In the genomic region with DNA sequence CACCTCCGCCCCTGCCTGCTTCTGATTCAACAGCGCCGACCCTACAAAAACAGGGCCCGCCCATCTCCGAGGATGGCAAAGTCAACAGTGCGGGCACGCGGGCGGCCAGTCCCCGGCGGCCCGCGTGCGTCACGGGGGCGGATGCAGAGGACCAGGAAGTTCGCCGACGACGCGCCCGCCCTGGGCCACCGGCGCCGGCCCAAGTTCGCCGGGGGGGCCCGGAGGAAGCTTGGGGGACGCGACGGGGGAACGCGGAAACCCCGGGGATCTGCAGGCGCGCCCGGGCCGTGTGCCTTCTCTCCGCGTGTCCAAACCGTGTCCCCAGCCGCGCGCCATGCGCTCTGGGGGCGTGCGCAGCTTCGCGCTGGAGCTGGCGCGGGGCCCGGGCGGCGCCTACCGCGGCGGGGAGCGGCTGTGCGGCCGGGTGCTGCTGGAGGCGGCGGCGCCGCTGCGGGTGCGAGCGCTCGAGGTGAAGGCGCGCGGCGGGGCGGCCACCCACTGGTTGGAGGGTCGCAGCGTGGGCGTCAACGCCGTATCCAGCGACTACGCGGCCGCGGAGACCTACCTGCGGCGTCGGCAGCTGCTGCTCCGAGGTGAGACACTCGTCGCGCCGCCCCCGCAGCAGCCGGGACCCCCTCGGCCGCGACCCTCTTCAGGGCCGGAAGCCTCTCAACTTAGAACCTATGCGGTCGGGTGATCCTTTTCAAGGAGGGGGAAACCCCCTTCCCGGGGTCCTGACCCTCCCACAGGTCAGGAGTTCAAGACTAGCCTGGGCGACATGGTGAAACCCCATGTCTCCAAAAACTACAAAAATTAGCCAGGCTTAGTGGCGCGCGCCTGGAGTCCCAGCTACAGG, we compare ENCODE assay signal across 8 cellular contexts. TPM values are rescaled to one million over a fixed set of nuclear protein-coding genes. Genes with fewer than 3 reads are reported as not detected.
A peak's percentile ranks its signal among the peaks of the same experiment; 100 is the strongest.
DNase-seq lines count a peak whose midpoint lies in the region; ATAC-seq, FAIRE-seq and TF ChIP-seq lines count a peak whose summit lies in the region.

No MANE protein-coding gene starts in this region.

- ATAC-seq in WTC11 = peak; percentile 39

- H3K36me3 ChIP-seq in GM06990 (ENCODE audit: control insufficient read depth, insufficient read depth, low read length) (no peaks in the 10 kb centered on the region), bronchial epithelial cell (ENCODE audit: control insufficient read depth, insufficient read depth, low read length) (no peaks in the 10 kb centered on the region)

- H3K9me3 Mint-ChIP-seq in WTC11 = no peaks in the 10 kb centered on the region

- CTCF ChIA-PET in WTC11 (lab: Charles Lee) = interaction anchor here (0.6 to 2.3 kb wide), 9 partner anchors 53 to 324 kb away, joined by 3 to 11 read pairs (median 4); a partner anchor contains a TSS

- peaks cover 6% of the 10 kb centered on the region for H3K4me1 Mint-ChIP-seq in WTC11

- no peak overlapping the region for H3K27ac Mint-ChIP-seq in WTC11

- H3K27me3 Mint-ChIP-seq in WTC11 (ENCODE audit: low read depth) = peaks cover 49% of the 10 kb centered on the region

- H3K4me3 Mint-ChIP-seq in WTC11 = peak overlapping the region; percentile 71

- H3K36me3 Mint-ChIP-seq in WTC11 = no peaks in the 10 kb centered on the region

- POLR2A ChIA-PET in WTC11 (lab: Charles Lee) = no interaction called here

- no peaks in the 10 kb centered on the region for H3K27me3 ChIP-seq in GM06990 (replicated peaks; ENCODE audit: control insufficient read depth, insufficient read depth, low read length)
- H3K27me3 ChIP-seq in bronchial epithelial cell (ENCODE audit: control insufficient read depth, insufficient read depth, low read length) = no peaks in the 10 kb centered on the region

- DNase-seq in GM06990 (ENCODE audit: extremely low read depth, insufficient read length) (peak; percentile 91), HFF-Myc (ENCODE audit: extremely low read depth, low read depth) (no peak), NCI-H1694 treated with DMSO at 0.1 percent for 48 hours (lab: John Stamatoyannopoulos, UW) (peak; percentile 36), WTC11 (ENCODE audit: low spot score) (peak; percentile 63), bronchial epithelial cell (ENCODE audit: low read depth) (peak; percentile 66), islet precursor cell (peak; percentile 79), NCI-H187 (lab: John Stamatoyannopoulos, UW) (no peak)
- peak; percentile 79 to 85 for DNase-seq in stimulated activated CD4-positive, alpha-beta T cell treated with anti-CD3 and anti-CD28 coated beads, Interleukin-15, amount 100 ng/mL, for 1 hour (ENCODE audit: low read depth in 1 of 2, low spot score in 1 of 2)

- FAIRE-seq in bronchial epithelial cell (lab: Jason Lieb, UNC) = no peak

- H3K4me3 ChIP-seq in GM06990 (replicated peaks; ENCODE audit: low read depth, low read length) (peak overlapping the region; percentile 69), HFF-Myc (replicated peaks; ENCODE audit: low read depth, low read length) (peak overlapping the region; percentile 63), bronchial epithelial cell (ENCODE audit: low read depth, low read length) (peak overlapping the region; percentile 85)

- TF ChIP-seq CTCF in GM06990 (IDR thresholded peaks at IDR 0.05; ENCODE audit: insufficient read depth, low read length, poor library complexity, severe bottlenecking) (no peak), HFF-Myc (IDR thresholded peaks at IDR 0.05; ENCODE audit: low read depth, low read length, missing control alignments) (no peak), WTC11 (IDR thresholded peaks at IDR 0.05) (no peak), bronchial epithelial cell (IDR thresholded peaks at IDR 0.05; ENCODE audit: insufficient read depth, low read length, severe bottlenecking) (no peak)

TF ChIP-seq in WTC11, 78 proteins besides CTCF, POLR2A, EP300 and RAD21 (continues in another document):
- TF ChIP-seq, protein P1, sequence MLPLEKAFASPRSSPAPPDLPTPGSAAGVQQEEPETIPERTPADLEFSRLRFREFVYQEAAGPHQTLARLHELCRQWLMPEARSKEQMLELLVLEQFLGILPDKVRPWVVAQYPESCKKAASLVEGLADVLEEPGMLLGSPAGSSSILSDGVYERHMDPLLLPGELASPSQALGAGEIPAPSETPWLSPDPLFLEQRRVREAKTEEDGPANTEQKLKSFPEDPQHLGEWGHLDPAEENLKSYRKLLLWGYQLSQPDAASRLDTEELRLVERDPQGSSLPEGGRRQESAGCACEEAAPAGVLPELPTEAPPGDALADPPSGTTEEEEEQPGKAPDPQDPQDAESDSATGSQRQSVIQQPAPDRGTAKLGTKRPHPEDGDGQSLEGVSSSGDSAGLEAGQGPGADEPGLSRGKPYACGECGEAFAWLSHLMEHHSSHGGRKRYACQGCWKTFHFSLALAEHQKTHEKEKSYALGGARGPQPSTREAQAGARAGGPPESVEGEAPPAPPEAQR (CRISPR knock-in tag; IDR thresholded peaks at IDR 0.05) = no peak
- TF ChIP-seq, protein P2, sequence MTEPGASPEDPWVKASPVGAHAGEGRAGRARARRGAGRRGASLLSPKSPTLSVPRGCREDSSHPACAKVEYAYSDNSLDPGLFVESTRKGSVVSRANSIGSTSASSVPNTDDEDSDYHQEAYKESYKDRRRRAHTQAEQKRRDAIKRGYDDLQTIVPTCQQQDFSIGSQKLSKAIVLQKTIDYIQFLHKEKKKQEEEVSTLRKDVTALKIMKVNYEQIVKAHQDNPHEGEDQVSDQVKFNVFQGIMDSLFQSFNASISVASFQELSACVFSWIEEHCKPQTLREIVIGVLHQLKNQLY (CRISPR knock-in tag; IDR thresholded peaks at IDR 0.05) = no peak
- no peak for TF ChIP-seq NFYB (CRISPR knock-in tag; conservative IDR thresholded peaks at IDR 0.05; ENCODE audit: low read depth)
- TF ChIP-seq NFE2L1 (CRISPR knock-in tag; IDR thresholded peaks at IDR 0.05) = 0 out of 2 replicates have a peak, but pooled peaks have one; percentile 37
- TF ChIP-seq, protein P3, sequence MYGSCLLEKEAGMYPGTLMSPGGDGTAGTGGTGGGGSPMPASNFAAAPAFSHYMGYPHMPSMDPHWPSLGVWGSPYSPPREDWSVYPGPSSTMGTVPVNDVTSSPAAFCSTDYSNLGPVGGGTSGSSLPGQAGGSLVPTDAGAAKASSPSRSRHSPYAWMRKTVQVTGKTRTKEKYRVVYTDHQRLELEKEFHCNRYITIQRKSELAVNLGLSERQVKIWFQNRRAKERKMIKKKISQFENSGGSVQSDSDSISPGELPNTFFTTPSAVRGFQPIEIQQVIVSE (CRISPR knock-in tag; IDR thresholded peaks at IDR 0.05; ENCODE audit: borderline replicate concordance) = no peak
- TF ChIP-seq, protein P4, sequence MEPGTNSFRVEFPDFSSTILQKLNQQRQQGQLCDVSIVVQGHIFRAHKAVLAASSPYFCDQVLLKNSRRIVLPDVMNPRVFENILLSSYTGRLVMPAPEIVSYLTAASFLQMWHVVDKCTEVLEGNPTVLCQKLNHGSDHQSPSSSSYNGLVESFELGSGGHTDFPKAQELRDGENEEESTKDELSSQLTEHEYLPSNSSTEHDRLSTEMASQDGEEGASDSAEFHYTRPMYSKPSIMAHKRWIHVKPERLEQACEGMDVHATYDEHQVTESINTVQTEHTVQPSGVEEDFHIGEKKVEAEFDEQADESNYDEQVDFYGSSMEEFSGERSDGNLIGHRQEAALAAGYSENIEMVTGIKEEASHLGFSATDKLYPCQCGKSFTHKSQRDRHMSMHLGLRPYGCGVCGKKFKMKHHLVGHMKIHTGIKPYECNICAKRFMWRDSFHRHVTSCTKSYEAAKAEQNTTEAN (CRISPR knock-in tag; IDR thresholded peaks at IDR 0.05) = peak; percentile 83; the same call in 1 of the 2 replicates
- TF ChIP-seq, protein P5, sequence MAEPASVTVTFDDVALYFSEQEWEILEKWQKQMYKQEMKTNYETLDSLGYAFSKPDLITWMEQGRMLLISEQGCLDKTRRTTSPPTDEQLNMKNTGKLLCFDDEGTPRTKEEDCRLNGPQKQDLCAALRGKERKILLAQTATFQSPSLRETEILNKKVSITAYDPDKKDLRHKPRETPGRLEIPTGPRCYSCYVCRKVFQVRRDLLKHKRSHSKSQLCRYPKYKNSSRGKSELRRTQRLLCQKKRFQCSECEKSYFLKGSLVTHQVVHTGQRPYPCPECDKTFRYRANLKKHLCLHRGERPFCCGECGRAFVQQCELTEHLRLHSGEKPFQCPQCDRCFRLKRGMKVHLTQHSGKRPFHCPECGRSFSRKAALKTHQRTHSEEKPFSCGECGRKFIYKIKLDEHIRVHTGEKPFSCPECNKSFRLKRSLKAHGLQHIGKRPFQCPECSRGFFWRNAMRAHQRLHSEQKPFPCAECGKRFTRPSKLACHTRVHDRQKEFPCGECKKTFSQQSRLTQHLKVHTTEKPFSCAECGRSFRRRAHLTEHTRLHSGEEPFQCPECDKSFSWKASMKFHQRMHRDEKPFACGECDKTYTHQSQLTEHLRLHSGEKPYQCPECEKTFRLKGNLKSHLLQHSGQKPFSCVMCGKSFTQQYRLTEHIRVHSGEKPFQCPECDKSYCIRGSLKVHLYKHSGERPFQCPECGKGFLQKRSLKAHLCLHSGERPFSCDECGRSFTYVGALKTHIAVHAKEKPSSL (CRISPR knock-in tag; conservative IDR thresholded peaks at IDR 0.05) = no peak

RNA-seq across cellular contexts. Expression of a gene that starts 6.8 kb away (rescaled TPM):
- total RNA-seq in WTC11 (2021) (9.2 to 9.9 TPM (median 9.8 TPM) in 3 replicates), bronchial epithelial cell (6.1 and 7.2 TPM in 2 replicates)

RNA-seq across cellular contexts. Expression of a gene that starts 34.3 kb away (rescaled TPM):
- total RNA-seq in WTC11 (2021) = 15.3 to 18.0 TPM (median 17.2 TPM) in 3 replicates
- total RNA-seq in bronchial epithelial cell = not detected in 2 replicates

Comparison
In these comparisons a context has a peak if more than half of its experiments do, and no peak if none do; other contexts are left out.
1. DNase-seq: peak in GM06990 (single experiment), NCI-H1694 treated with DMSO at 0.1 percent for 48 hours (single experiment), WTC11 (single experiment), bronchial epithelial cell (single experiment), islet precursor cell (single experiment) and stimulated activated CD4-positive, alpha-beta T cell treated with anti-CD3 and anti-CD28 coated beads, Interleukin-15, amount 100 ng/mL, for 1 hour (2 of 2); none in HFF-Myc (single experiment) and NCI-H187 (0 of 2).
2. RNA of a gene that starts 34.3 kb away (total RNA-seq): 15.3 to 18.0 TPM in WTC11; not detected in bronchial epithelial cell; every median in the first group is over 10 times any median in the second.
3. Peak in every context shown above with its lines, with median percentiles within 50 percentile points of each other: H3K4me3 ChIP-seq.